8 cellular contexts compared by ENCODE assay signal in the genomic region with DNA sequence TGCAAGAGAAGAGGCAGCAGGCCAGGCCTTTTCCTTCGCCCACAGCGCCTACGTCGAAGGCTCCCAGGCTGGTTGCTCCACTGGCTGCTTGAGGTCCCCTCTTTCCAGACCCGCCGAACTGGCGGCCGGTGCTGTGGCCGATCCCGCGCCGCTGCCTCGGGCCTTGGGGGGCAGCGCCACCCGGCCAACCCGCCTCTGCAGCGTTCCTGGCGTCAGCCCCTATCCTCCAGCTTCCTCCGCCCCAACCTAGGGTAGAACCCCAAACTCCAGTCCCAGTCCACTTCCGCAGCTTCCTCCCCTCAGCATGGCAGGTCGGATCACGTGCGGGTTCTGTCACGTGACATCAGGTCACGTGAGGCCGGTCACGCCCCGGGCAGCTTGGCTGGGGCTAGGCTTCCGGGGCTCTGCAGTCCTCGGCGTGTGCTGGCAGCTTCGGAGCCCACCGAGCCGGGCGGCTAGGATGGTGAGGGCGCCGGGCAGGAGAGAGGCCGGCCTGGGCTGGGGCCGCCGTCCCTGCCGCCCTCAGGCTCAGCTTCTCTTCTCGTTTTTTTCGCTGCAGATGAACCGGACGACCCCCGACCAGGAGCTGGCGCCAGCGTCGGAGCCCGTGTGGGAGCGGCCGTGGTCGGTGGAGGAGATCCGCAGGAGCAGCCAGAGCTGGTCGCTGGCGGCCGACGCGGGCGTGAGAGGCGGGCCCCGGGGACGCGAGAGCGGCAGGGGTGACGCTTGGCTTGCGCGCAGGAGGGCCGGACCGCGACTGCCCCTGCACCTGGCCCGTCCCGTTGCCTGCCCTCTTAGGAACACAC. TPM values are rescaled to one million over a fixed set of nuclear protein-coding genes. Genes with fewer than 3 reads are reported as not detected.
DNase-seq lines count a peak whose midpoint lies in the region; FAIRE-seq and TF ChIP-seq lines count a peak whose summit lies in the region.
"Not testable (repeated sequence)": the region's sequence is repeated elsewhere in the genome, so short reads cannot be mapped to it uniquely, and the experiment has no call there.

A gene with protein sequence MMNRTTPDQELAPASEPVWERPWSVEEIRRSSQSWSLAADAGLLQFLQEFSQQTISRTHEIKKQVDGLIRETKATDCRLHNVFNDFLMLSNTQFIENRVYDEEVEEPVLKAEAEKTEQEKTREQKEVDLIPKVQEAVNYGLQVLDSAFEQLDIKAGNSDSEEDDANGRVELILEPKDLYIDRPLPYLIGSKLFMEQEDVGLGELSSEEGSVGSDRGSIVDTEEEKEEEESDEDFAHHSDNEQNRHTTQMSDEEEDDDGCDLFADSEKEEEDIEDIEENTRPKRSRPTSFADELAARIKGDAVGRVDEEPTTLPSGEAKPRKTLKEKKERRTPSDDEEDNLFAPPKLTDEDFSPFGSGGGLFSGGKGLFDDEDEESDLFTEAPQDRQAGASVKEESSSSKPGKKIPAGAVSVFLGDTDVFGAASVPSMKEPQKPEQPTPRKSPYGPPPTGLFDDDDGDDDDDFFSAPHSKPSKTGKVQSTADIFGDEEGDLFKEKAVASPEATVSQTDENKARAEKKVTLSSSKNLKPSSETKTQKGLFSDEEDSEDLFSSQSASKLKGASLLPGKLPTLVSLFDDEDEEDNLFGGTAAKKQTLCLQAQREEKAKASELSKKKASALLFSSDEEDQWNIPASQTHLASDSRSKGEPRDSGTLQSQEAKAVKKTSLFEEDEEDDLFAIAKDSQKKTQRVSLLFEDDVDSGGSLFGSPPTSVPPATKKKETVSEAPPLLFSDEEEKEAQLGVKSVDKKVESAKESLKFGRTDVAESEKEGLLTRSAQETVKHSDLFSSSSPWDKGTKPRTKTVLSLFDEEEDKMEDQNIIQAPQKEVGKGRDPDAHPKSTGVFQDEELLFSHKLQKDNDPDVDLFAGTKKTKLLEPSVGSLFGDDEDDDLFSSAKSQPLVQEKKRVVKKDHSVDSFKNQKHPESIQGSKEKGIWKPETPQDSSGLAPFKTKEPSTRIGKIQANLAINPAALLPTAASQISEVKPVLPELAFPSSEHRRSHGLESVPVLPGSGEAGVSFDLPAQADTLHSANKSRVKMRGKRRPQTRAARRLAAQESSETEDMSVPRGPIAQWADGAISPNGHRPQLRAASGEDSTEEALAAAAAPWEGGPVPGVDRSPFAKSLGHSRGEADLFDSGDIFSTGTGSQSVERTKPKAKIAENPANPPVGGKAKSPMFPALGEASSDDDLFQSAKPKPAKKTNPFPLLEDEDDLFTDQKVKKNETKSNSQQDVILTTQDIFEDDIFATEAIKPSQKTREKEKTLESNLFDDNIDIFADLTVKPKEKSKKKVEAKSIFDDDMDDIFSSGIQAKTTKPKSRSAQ (N-terminal part only) (plus strand): TSS at position 409 of the 806 bp plus-strand sequence. CDS start 52 bp downstream, at position 461.

- peak; percentile 48 for FAIRE-seq in H1 (lab: Jason Lieb, UNC)

- POLR2A ChIA-PET in CD8-positive, alpha-beta memory T cell (lab: Charles Lee) = interaction anchor here (0.6 kb wide), 1 partner anchor 569 kb away, joined by 5 read pairs; no protein-coding TSS in a partner anchor
- POLR2A ChIA-PET in H1 (lab: Charles Lee; ENCODE audit: partially characterized antibody) = not testable (repeated sequence)

- not testable (repeated sequence) for H3K23ac ChIP-seq in H1 (ENCODE audit: insufficient read length); mesenchymal stem cell (ENCODE audit: low read length in 2 of 2)

- H3K79me1 ChIP-seq in H1 (ENCODE audit: low read depth, low read length); mesenchymal stem cell (replicated peaks; ENCODE audit: low read length, poor library complexity, severe bottlenecking): not testable (repeated sequence)

- H3K27ac ChIP-seq in CD8-positive, alpha-beta memory T cell (ENCODE audit: low read depth, low read length) = peak within 1 kb of the TSS; percentile 43
- not testable (repeated sequence) for H3K27ac ChIP-seq in H1 (ENCODE audit: low read depth, low read length)
- H3K27ac ChIP-seq in mesenchymal stem cell (ENCODE audit: low read length, poor library complexity, severe bottlenecking) = peak within 1 kb of the TSS; percentile 49

- H3K4me1 Mint-ChIP-seq in CD8-positive, alpha-beta memory T cell = peaks cover 9 to 19% (median 15%) of the 10 kb centered on the region in 3 donors

- H3K14ac ChIP-seq in H1 (ENCODE audit: insufficient read length) = not testable (repeated sequence)
- H3K14ac ChIP-seq in mesenchymal stem cell (ENCODE audit: low read length in 2 of 2) = peak within 1 kb of the TSS in 1 of 2 experiments; percentile 79

- H2BK12ac ChIP-seq in H1 (ENCODE audit: low read depth, low read length); mesenchymal stem cell (ENCODE audit: low read length in 2 of 2): not testable (repeated sequence)

- 1% methylated on average over 40 of the region's 73 CpGs; no CpG with 5 or more reads in 1 of the 2 experiments for WGBS in H1 (ENCODE audit: extremely low coverage in 1 of 2, insufficient coverage in 1 of 2, insufficient read length in 1 of 2, insufficient replicate concordance in 2 of 2, low coverage in 1 of 2, low lambda C conversion rate in 2 of 2, missing lambda C conversion rate in 1 of 2), 2 experiments
- WGBS in mesenchymal stem cell = under 1% methylated on average over 32 of the region's 73 CpGs

- TF ChIP-seq EP300 in H1 (IDR thresholded peaks at IDR 0.05; ENCODE audit: borderline replicate concordance in 1 of 2, low read depth in 2 of 2, low read length in 2 of 2) = 0 out of 3 replicates have a peak, but pooled peaks of 1 of the 2 experiments have one; percentile 65

- TF ChIP-seq POLR2A in H1 (IDR thresholded peaks at IDR 0.05; ENCODE audit: control extremely low read depth in 1 of 2, low read depth in 2 of 2, low read length in 2 of 2) = peak; percentile 69 to 70

- H3K27me3 ChIP-seq in CD8-positive, alpha-beta memory T cell (ENCODE audit: insufficient read depth, low read length, poor library complexity, severe bottlenecking); H1 (replicated peaks in 1 of 4; ENCODE audit: control insufficient read depth in 3 of 4, extremely low read depth in 1 of 4, insufficient read depth in 3 of 4, low read length in 3 of 4); mesenchymal stem cell (ENCODE audit: control insufficient read depth in 1 of 2, insufficient read depth in 1 of 2, low read length in 2 of 2): not testable (repeated sequence)

- H3K9me3 ChIP-seq in CD8-positive, alpha-beta memory T cell (ENCODE audit: low read length); H1 (ENCODE audit: insufficient read depth in 2 of 2, low read depth in 1 of 2, low read length in 1 of 2); mesenchymal stem cell (ENCODE audit: control insufficient read depth, low read length): not testable (repeated sequence)

- not testable (repeated sequence) for H2AK5ac ChIP-seq in H1 (ENCODE audit: low read depth, low read length); mesenchymal stem cell (ENCODE audit: low read length, severe bottlenecking)

- not testable (repeated sequence) for H4K5ac ChIP-seq in H1 (ENCODE audit: insufficient read length, low read depth, low read length)

- H3K27me3 Mint-ChIP-seq in CD8-positive, alpha-beta memory T cell = not testable (repeated sequence)

- H2AFZ ChIP-seq in H1 (ENCODE audit: low read length) = not testable (repeated sequence)
- peak within 1 kb of the TSS; percentile 88 for H2AFZ ChIP-seq in mesenchymal stem cell (ENCODE audit: low read depth, low read length)

- H3K36me3 Mint-ChIP-seq in CD8-positive, alpha-beta memory T cell = peaks cover 0 to 14% (median 0%) of the 10 kb centered on the region in 3 donors

- not testable (repeated sequence) for TF ChIP-seq CTCF in GM20000 (IDR thresholded peaks at IDR 0.05; ENCODE audit: extremely low read depth, missing control alignments); H1 (IDR thresholded peaks at IDR 0.05; ENCODE audit: control extremely low read depth in 1 of 3, insufficient read depth in 1 of 3, low read depth in 1 of 3, low read length in 3 of 3)

- H2BK5ac ChIP-seq in H1 (ENCODE audit: low read depth, low read length); mesenchymal stem cell (ENCODE audit: low read depth, low read length, poor library complexity, severe bottlenecking): not testable (repeated sequence)

- DNase-seq in CD8-positive, alpha-beta memory T cell = peak; percentile 76 to 99 (median 95)
- DNase-seq in GM20000 (ENCODE audit: low spot score) (peak; percentile 84), HPDE6-E6E7 (ENCODE audit: extremely low spot score) (peak; percentile 3), NOMO-1 treated with DMSO at 0.1 percent for 48 hours (lab: John Stamatoyannopoulos, UW; ENCODE audit: unreplicated experiment) (peak; percentile 52), H1 (ENCODE audit: low read depth in 1 of 2, low spot score in 2 of 2) (peak; percentile 58 to 97), mesenchymal stem cell (peak; percentile 90)
- peak; percentile 45 to 99 (median 66) for DNase-seq in activated CD8-positive, alpha-beta memory T cell treated with anti-CD3 and anti-CD28 coated beads for 48 hours (ENCODE audit: low read depth in 2 of 3, low spot score in 2 of 3)
- DNase-seq in stimulated activated CD8-positive, alpha-beta memory T cell treated with anti-CD3 and anti-CD28 coated beads, Interleukin-12 subunit alpha, Interleukin-12 subunit beta, amount 100 ng/mL, for 24 hours (ENCODE audit: extremely low read depth) = peak; percentile 71

- not testable (repeated sequence) for H3K23me2 ChIP-seq in H1 (ENCODE audit: low read depth, low read length)

- H3K27ac Mint-ChIP-seq in CD8-positive, alpha-beta memory T cell = peak within 1 kb of the TSS; percentile 40 to 96 (median 86)

- H3K56ac ChIP-seq in H1 (replicated peaks; ENCODE audit: insufficient read length, low read depth, low read length) = not testable (repeated sequence)

- H3K4me2 ChIP-seq in H1 (ENCODE audit: insufficient read depth in 1 of 2, low read depth in 2 of 2, low read length in 2 of 2) (peak within 1 kb of the TSS; percentile 58 to 67), mesenchymal stem cell (ENCODE audit: low read length, poor library complexity, severe bottlenecking) (peak within 1 kb of the TSS; percentile 58)

- peak within 1 kb of the TSS; percentile 92; the same call in 1 of the 2 replicates for H4K8ac ChIP-seq in H1 (ENCODE audit: extremely low read depth, insufficient read depth, low read length)
- H4K8ac ChIP-seq in mesenchymal stem cell (ENCODE audit: low read length) = peak within 1 kb of the TSS; percentile 85

- H4K20me1 ChIP-seq in H1 (replicated peaks in 1 of 2; ENCODE audit: control insufficient read depth in 1 of 2, insufficient read depth in 2 of 2, low read length in 2 of 2) = not testable (repeated sequence)

- H3K9me3 Mint-ChIP-seq in CD8-positive, alpha-beta memory T cell = not testable (repeated sequence)

- H3K9ac ChIP-seq in H1 (replicated peaks in 1 of 4; ENCODE audit: extremely low read depth in 1 of 4, low read depth in 3 of 4, low read length in 3 of 4) = peak within 1 kb of the TSS; percentile 34 to 77 (median 52); a peak in 6 of 7 replicates
- H3K9ac ChIP-seq in mesenchymal stem cell (ENCODE audit: low read length) = peak within 1 kb of the TSS; percentile 87

- not testable (repeated sequence) for H3K36me3 ChIP-seq in CD8-positive, alpha-beta memory T cell (ENCODE audit: insufficient read depth, low read length); H1 (ENCODE audit: control insufficient read depth in 2 of 4, insufficient read depth in 4 of 4, low read length in 3 of 4); mesenchymal stem cell (ENCODE audit: control insufficient read depth in 1 of 2, insufficient read depth in 2 of 2, low read depth in 1 of 2, low read length in 2 of 2)

- CTCF ChIA-PET in CD8-positive, alpha-beta memory T cell (lab: Charles Lee); H1 (lab: Charles Lee; ENCODE audit: partially characterized antibody): not testable (repeated sequence)

- not testable (repeated sequence) for H2BK120ac ChIP-seq in H1 (replicated peaks; ENCODE audit: low read depth, low read length)
- H2BK120ac ChIP-seq in mesenchymal stem cell (ENCODE audit: low read depth, low read length) = peak within 1 kb of the TSS; percentile 19

- H2BK20ac ChIP-seq in H1 (ENCODE audit: low read length) = not testable (repeated sequence)

- TF ChIP-seq RAD21 in H1 (IDR thresholded peaks at IDR 0.05 in 1 of 2, conservative IDR thresholded peaks at IDR 0.05 in 1 of 2; ENCODE audit: low read depth in 2 of 2, low read length in 2 of 2) = peak in 1 of 2 experiments; percentile 5; a peak in 1 of 4 replicates

- H2BK15ac ChIP-seq in H1 (ENCODE audit: low read length); mesenchymal stem cell (ENCODE audit: low read depth, poor library complexity, severe bottlenecking): not testable (repeated sequence)

- not testable (repeated sequence) for H3K79me2 ChIP-seq in H1 (ENCODE audit: control insufficient read depth in 1 of 2, insufficient read depth in 2 of 2, low read length in 2 of 2)

- not testable (repeated sequence) for H3K18ac ChIP-seq in H1 (ENCODE audit: extremely low read depth, low read length)
- H3K18ac ChIP-seq in mesenchymal stem cell (ENCODE audit: low read depth in 1 of 2, low read length in 2 of 2) = peak within 1 kb of the TSS; percentile 14 to 84

- peak within 1 kb of the TSS; percentile 78 to 94 (median 84) for H3K4me3 Mint-ChIP-seq in CD8-positive, alpha-beta memory T cell

- H4K91ac ChIP-seq in H1 (replicated peaks; ENCODE audit: insufficient read length, low read length) = not testable (repeated sequence)
- H4K91ac ChIP-seq in mesenchymal stem cell (ENCODE audit: low read length) = peak within 1 kb of the TSS; percentile 73

- peak within 1 kb of the TSS; percentile 45 for H3K4me3 ChIP-seq in CD8-positive, alpha-beta memory T cell (ENCODE audit: low read length)
- H3K4me3 ChIP-seq in H1 (ENCODE audit: extremely low read depth in 1 of 4, insufficient read depth in 2 of 4, low read depth in 3 of 4, low read length in 4 of 4) (peak within 1 kb of the TSS; percentile 56 to 68 (median 61)), mesenchymal stem cell (ENCODE audit: insufficient read depth in 1 of 2, low read depth in 1 of 2, low read length in 2 of 2) (peak within 1 kb of the TSS; percentile 81 to 87)

- H3K4ac ChIP-seq in H1 (replicated peaks; ENCODE audit: insufficient read length, low read depth, low read length) = not testable (repeated sequence)
- peak within 1 kb of the TSS in 1 of 2 experiments; percentile 93 for H3K4ac ChIP-seq in mesenchymal stem cell (ENCODE audit: low read depth in 1 of 2, low read length in 2 of 2)

- not testable (repeated sequence) for H3K4me1 ChIP-seq in CD8-positive, alpha-beta memory T cell (ENCODE audit: insufficient read depth, low read length); H1 (replicated peaks in 1 of 4; ENCODE audit: control insufficient read depth in 3 of 4, insufficient read depth in 4 of 4, low read length in 3 of 4); mesenchymal stem cell (ENCODE audit: control insufficient read depth, insufficient read depth, low read depth, low read length)

RNA-seq across cellular contexts. Expression of the gene that starts here (rescaled TPM):
- total RNA-seq in CD8-positive, alpha-beta memory T cell = 10 to 100 TPM; 30.9 to 33.2 TPM
- 46.1 TPM for polyA plus RNA-seq in CD8-positive, alpha-beta memory T cell
- total RNA-seq in H1 (2021; fragmentation: NEBNext Ultra II Directional; extraction: Animal tissue kit (Norgen Biotek cat#: 25700)) = 29.7 and 37.0 TPM in 2 replicates
- polyA plus RNA-seq in H1 (2011; rRNA removed) = 6.0 and 7.5 TPM in 2 replicates
- polyA plus RNA-seq in H1 (2011; cell fraction: cytosol; rRNA removed) = 13.1 TPM
- 14.6 TPM for polyA plus RNA-seq in H1 (2011; cell fraction: nucleus; rRNA removed)
- polyA plus RNA-seq in H1 (2012, experiment 1 of 2) = 18.6 to 29.0 TPM (median 22.5 TPM) in 4 replicates
- 2.5 TPM for polyA plus RNA-seq in H1 (2012, experiment 2 of 2)
- 19.1 TPM for polyA plus RNA-seq in H1 (2013, experiment 1 of 2)
- 16.2 TPM for polyA plus RNA-seq in H1 (2013, experiment 2 of 2)
- polyA minus RNA-seq in H1 (2011; rRNA and poly(A)+ RNA removed) = 17.0 and 21.3 TPM in 2 replicates
- 21.4 TPM for polyA minus RNA-seq in H1 (2011; cell fraction: cytosol; rRNA and poly(A)+ RNA removed)
- 15.6 TPM for polyA minus RNA-seq in H1 (2011; cell fraction: nucleus; rRNA and poly(A)+ RNA removed)
- 49.8 TPM for polyA plus RNA-seq in mesenchymal stem cell (2013, experiment 1 of 2)
- 47.4 TPM for polyA plus RNA-seq in mesenchymal stem cell (2013, experiment 2 of 2)

Comparison
In these comparisons a context has a peak if more than half of its experiments do, and no peak if none do; other contexts are left out.
1. DNase-seq: peak in every context shown above with its lines; median percentile 95 in CD8-positive, alpha-beta memory T cell; 90 in mesenchymal stem cell; 84 in GM20000; 78 in H1; 71 in stimulated activated CD8-positive, alpha-beta memory T cell treated with anti-CD3 and anti-CD28 coated beads, Interleukin-12 subunit alpha, Interleukin-12 subunit beta, amount 100 ng/mL, for 24 hours; 66 in activated CD8-positive, alpha-beta memory T cell treated with anti-CD3 and anti-CD28 coated beads for 48 hours; 52 in NOMO-1 treated with DMSO at 0.1 percent for 48 hours; 3 in HPDE6-E6E7.